3 cellular contexts compared by ENCODE assay signal in genomic region chr1:205766038-205766437, GRCh38.
TF ChIP-seq lines count a peak whose summit lies in the region.

No MANE protein-coding gene starts in this region.

TF ChIP-seq in SK-N-SH treated with all-trans-retinoic acid at 6 μM for 48 hours, 23 proteins besides CTCF, POLR2A, EP300 and RAD21 (continued from another document and continues in another):
- TF ChIP-seq, protein P1, sequence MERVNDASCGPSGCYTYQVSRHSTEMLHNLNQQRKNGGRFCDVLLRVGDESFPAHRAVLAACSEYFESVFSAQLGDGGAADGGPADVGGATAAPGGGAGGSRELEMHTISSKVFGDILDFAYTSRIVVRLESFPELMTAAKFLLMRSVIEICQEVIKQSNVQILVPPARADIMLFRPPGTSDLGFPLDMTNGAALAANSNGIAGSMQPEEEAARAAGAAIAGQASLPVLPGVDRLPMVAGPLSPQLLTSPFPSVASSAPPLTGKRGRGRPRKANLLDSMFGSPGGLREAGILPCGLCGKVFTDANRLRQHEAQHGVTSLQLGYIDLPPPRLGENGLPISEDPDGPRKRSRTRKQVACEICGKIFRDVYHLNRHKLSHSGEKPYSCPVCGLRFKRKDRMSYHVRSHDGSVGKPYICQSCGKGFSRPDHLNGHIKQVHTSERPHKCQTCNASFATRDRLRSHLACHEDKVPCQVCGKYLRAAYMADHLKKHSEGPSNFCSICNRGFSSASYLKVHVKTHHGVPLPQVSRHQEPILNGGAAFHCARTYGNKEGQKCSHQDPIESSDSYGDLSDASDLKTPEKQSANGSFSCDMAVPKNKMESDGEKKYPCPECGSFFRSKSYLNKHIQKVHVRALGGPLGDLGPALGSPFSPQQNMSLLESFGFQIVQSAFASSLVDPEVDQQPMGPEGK (CRISPR knock-in tag; IDR thresholded peaks at IDR 0.05; ENCODE audit: borderline replicate concordance), result no peak
- TF ChIP-seq ZFP3 (CRISPR knock-in tag; IDR thresholded peaks at IDR 0.05) (no peak), OSR1 (CRISPR knock-in tag; IDR thresholded peaks at IDR 0.05) (no peak), PPARA (CRISPR knock-in tag; IDR thresholded peaks at IDR 0.05; ENCODE audit: borderline replicate concordance) (no peak), ZNF565 (CRISPR knock-in tag; conservative IDR thresholded peaks at IDR 0.05; ENCODE audit: low read depth) (no peak), ZFP30 (CRISPR knock-in tag; IDR thresholded peaks at IDR 0.05) (no peak), CSDC2 (CRISPR knock-in tag; IDR thresholded peaks at IDR 0.05) (no peak), RARB (CRISPR knock-in tag; IDR thresholded peaks at IDR 0.05) (no peak), ZC3H10 (CRISPR knock-in tag; IDR thresholded peaks at IDR 0.05) (no peak)
- TF ChIP-seq, protein P2, sequence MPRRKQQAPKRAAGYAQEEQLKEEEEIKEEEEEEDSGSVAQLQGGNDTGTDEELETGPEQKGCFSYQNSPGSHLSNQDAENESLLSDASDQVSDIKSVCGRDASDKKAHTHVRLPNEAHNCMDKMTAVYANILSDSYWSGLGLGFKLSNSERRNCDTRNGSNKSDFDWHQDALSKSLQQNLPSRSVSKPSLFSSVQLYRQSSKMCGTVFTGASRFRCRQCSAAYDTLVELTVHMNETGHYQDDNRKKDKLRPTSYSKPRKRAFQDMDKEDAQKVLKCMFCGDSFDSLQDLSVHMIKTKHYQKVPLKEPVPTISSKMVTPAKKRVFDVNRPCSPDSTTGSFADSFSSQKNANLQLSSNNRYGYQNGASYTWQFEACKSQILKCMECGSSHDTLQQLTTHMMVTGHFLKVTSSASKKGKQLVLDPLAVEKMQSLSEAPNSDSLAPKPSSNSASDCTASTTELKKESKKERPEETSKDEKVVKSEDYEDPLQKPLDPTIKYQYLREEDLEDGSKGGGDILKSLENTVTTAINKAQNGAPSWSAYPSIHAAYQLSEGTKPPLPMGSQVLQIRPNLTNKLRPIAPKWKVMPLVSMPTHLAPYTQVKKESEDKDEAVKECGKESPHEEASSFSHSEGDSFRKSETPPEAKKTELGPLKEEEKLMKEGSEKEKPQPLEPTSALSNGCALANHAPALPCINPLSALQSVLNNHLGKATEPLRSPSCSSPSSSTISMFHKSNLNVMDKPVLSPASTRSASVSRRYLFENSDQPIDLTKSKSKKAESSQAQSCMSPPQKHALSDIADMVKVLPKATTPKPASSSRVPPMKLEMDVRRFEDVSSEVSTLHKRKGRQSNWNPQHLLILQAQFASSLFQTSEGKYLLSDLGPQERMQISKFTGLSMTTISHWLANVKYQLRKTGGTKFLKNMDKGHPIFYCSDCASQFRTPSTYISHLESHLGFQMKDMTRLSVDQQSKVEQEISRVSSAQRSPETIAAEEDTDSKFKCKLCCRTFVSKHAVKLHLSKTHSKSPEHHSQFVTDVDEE (CRISPR knock-in tag; IDR thresholded peaks at IDR 0.05), result no peak
- TF ChIP-seq, protein P3, sequence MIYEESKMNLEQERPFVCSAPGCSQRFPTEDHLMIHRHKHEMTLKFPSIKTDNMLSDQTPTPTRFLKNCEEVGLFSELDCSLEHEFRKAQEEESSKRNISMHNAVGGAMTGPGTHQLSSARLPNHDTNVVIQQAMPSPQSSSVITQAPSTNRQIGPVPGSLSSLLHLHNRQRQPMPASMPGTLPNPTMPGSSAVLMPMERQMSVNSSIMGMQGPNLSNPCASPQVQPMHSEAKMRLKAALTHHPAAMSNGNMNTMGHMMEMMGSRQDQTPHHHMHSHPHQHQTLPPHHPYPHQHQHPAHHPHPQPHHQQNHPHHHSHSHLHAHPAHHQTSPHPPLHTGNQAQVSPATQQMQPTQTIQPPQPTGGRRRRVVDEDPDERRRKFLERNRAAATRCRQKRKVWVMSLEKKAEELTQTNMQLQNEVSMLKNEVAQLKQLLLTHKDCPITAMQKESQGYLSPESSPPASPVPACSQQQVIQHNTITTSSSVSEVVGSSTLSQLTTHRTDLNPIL (CRISPR knock-in tag; IDR thresholded peaks at IDR 0.05; ENCODE audit: low read depth), result no peak

TF ChIP-seq in SK-N-SH, 30 proteins besides CTCF, POLR2A, EP300 and RAD21 (continued from another document):
- TF ChIP-seq TAF1 (IDR thresholded peaks at IDR 0.05; ENCODE audit: borderline replicate concordance, low read depth, low read length) (no peak), MXI1 (IDR thresholded peaks at IDR 0.05; ENCODE audit: low read depth, low read length) (no peak), NRF1 (IDR thresholded peaks at IDR 0.05; ENCODE audit: low read depth, low read length) (no peak), SMC3 (IDR thresholded peaks at IDR 0.05; ENCODE audit: low read depth, low read length) (no peak), GATA2 (CRISPR knock-in tag; IDR thresholded peaks at IDR 0.05) (no peak)

TF ChIP-seq in WTC11, 78 proteins besides CTCF, POLR2A, EP300 and RAD21 (continued from another document):
- TF ChIP-seq ATF2 (CRISPR knock-in tag; IDR thresholded peaks at IDR 0.05; ENCODE audit: borderline replicate concordance, low read depth) (no peak), TEAD4 (CRISPR knock-in tag; IDR thresholded peaks at IDR 0.05) (no peak), FOXP1 (CRISPR knock-in tag; IDR thresholded peaks at IDR 0.05; ENCODE audit: borderline replicate concordance) (no peak), ZBTB43 (CRISPR knock-in tag; IDR thresholded peaks at IDR 0.05) (no peak), CBFB (CRISPR knock-in tag; IDR thresholded peaks at IDR 0.05; ENCODE audit: low read depth) (no peak), MLX (CRISPR knock-in tag; IDR thresholded peaks at IDR 0.05) (no peak), KAT7 (CRISPR knock-in tag; IDR thresholded peaks at IDR 0.05; ENCODE audit: borderline replicate concordance) (no peak), ZNF281 (CRISPR knock-in tag; IDR thresholded peaks at IDR 0.05) (no peak), GTF2I (CRISPR knock-in tag; conservative IDR thresholded peaks at IDR 0.05) (no peak), E2F5 (CRISPR knock-in tag; IDR thresholded peaks at IDR 0.05) (no peak), TCF7 (CRISPR knock-in tag; IDR thresholded peaks at IDR 0.05; ENCODE audit: low read depth) (no peak), ETV6 (CRISPR knock-in tag; IDR thresholded peaks at IDR 0.05) (no peak)
